Comparison of ENCODE assay signal across 20 cellular contexts in the genomic region with DNA sequence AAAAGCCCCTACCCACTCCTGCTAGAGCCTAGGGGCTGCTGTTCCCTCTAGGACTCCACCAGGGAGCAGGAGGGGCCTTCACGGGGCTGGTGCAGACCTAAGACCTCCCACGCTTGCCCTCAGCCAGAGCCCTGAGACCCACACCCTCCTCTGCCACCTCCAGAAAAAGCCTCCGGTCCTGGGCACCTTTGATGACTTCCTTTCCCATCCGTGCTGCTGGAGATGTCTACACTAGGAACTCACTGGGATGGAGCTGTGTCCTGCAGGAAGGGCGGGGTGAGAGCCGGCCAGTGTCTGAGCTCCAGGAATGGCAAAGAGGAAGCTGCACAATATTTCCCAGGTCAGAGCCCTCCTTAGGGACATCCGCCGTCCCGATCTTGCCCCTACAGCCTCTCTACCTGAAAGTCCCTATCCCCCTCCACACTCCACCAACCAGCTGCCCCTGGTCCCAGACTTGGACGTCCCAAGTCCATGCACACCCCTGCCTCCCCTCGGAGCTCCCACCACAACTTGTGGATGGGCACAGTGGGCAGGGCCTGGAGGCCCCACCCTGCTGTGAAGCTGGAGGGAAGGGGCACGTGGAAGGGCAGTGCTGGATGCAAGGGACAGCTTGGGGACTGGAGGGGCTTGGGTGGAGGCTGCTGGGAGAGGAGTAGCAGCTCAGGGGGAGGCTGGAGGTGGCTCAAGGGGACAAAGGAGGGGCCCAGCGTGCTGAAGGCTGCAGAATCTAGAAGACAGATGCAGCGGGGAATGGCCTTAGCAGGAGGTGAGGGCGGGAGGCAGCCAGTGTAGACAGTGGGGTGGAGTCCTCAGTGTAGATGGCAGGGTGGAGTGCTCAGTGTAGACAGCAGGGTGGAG. TPM values are rescaled to one million over a fixed set of nuclear protein-coding genes. Genes with fewer than 3 reads are reported as not detected.
DNase-seq lines count a peak whose midpoint lies in the region; ATAC-seq and TF ChIP-seq lines count a peak whose summit lies in the region.
"Had no signal": no experiment of that assay in that cellular context is flagged by ENCODE, and none has a peak within 500 bp of the region (broad histone marks: within the 10 kb centered on the region; RNA-seq: fewer than 3 reads in every experiment).

No MANE protein-coding gene starts in this region.

- H3K36me3 ChIP-seq in transverse colon (no peaks in the 10 kb centered on the region), mesenchymal stem cell (ENCODE audit: control insufficient read depth in 1 of 2, insufficient read depth in 2 of 2, low read depth in 1 of 2, low read length in 2 of 2) (no peaks in the 10 kb centered on the region)
- H3K36me3 ChIP-seq: lower lobe of right lung, prostate gland had no signal

- H3K4me1 ChIP-seq in transverse colon, result peaks cover 9 to 48% (median 39%) of the 10 kb centered on the region in 4 donors
- peaks cover 12% of the 10 kb centered on the region for H3K4me1 ChIP-seq in mesenchymal stem cell (ENCODE audit: control insufficient read depth, insufficient read depth, low read depth, low read length)
- H3K4me1 ChIP-seq: prostate gland had no signal

- H3K36me3 Mint-ChIP-seq in activated naive CD4-positive, alpha-beta T cell treated with anti-CD3 and anti-CD28 coated beads, Interleukin-2, amount 50 U/mL, for 24 hours, result no peaks in the 10 kb centered on the region
- H3K36me3 Mint-ChIP-seq: CD4-positive, CD25-positive, alpha-beta regulatory T cell; naive B cell had no signal

- no peak overlapping the region for H2AK5ac ChIP-seq in mesenchymal stem cell (ENCODE audit: low read length, severe bottlenecking)

- H3K27me3 ChIP-seq in transverse colon (no peaks in the 10 kb centered on the region), mesenchymal stem cell (ENCODE audit: control insufficient read depth in 1 of 2, insufficient read depth in 1 of 2, low read length in 2 of 2) (peaks cover 0 to 5% of the 10 kb centered on the region in 2 experiments)
- H3K27me3 ChIP-seq: dorsolateral prefrontal cortex had no signal

- no peak overlapping the region for H2BK5ac ChIP-seq in mesenchymal stem cell (ENCODE audit: low read depth, low read length, poor library complexity, severe bottlenecking)

- H3K4ac ChIP-seq in mesenchymal stem cell (ENCODE audit: low read depth in 1 of 2, low read length in 2 of 2), result no peak overlapping the region

- ATAC-seq in left lobe of liver, result peak; percentile 38
- ATAC-seq in GM19395 (IDR thresholded peaks at IDR 0.05; ENCODE audit: unreplicated experiment), result no peak

- no peak overlapping the region for H3K4me2 ChIP-seq in mesenchymal stem cell (ENCODE audit: low read length, poor library complexity, severe bottlenecking)

- H2BK12ac ChIP-seq in mesenchymal stem cell (ENCODE audit: low read length in 2 of 2), result no peak overlapping the region

- TF ChIP-seq EP300 in transverse colon (IDR thresholded peaks at IDR 0.05; ENCODE audit: low read depth), result no peak

- H3K9me3 ChIP-seq in transverse colon (no peaks in the 10 kb centered on the region), mesenchymal stem cell (ENCODE audit: control insufficient read depth, low read length) (no peaks in the 10 kb centered on the region)
- H3K9me3 ChIP-seq: lower lobe of right lung, prostate gland had no signal

- peak overlapping the region; percentile 46 for H3K27ac Mint-ChIP-seq in activated naive CD4-positive, alpha-beta T cell treated with anti-CD3 and anti-CD28 coated beads, Interleukin-2, amount 50 U/mL, for 24 hours
- H3K27ac Mint-ChIP-seq: activated B cell treated with CpG ODN at 0.5 μM for 24 hours, naive B cell had no signal

- H3K23ac ChIP-seq in mesenchymal stem cell (ENCODE audit: low read length in 2 of 2), result no peak overlapping the region

- H4K8ac ChIP-seq in mesenchymal stem cell (ENCODE audit: low read length), result no peak overlapping the region

- H3K9ac ChIP-seq in mesenchymal stem cell (ENCODE audit: low read length), result no peak overlapping the region

- no peaks in the 10 kb centered on the region for H3K27me3 Mint-ChIP-seq in activated naive CD4-positive, alpha-beta T cell treated with anti-CD3 and anti-CD28 coated beads, Interleukin-2, amount 50 U/mL, for 24 hours
- H3K27me3 Mint-ChIP-seq: activated B cell treated with CpG ODN at 0.5 μM for 24 hours had no signal

- no peak for TF ChIP-seq POLR2A in transverse colon (IDR thresholded peaks at IDR 0.05)

- H2BK15ac ChIP-seq in mesenchymal stem cell (ENCODE audit: low read depth, poor library complexity, severe bottlenecking), result no peak overlapping the region

- WGBS in transverse colon (ENCODE audit: low coverage in 1 of 2), 2 donors, result 64 to 90% methylated on average over 3 to 15 of the region's 15 CpGs
- 87% methylated on average over 15 of the region's 15 CpGs for WGBS in mesenchymal stem cell

- no peak overlapping the region for H3K18ac ChIP-seq in mesenchymal stem cell (ENCODE audit: low read depth in 1 of 2, low read length in 2 of 2)

- no peaks in the 10 kb centered on the region for H3K9me3 Mint-ChIP-seq in activated naive CD4-positive, alpha-beta T cell treated with anti-CD3 and anti-CD28 coated beads, Interleukin-2, amount 50 U/mL, for 24 hours
- H3K9me3 Mint-ChIP-seq: activated B cell treated with CpG ODN at 0.5 μM for 24 hours, naive B cell had no signal

- no peak overlapping the region for H2BK120ac ChIP-seq in mesenchymal stem cell (ENCODE audit: low read depth, low read length)

- H3K4me3 Mint-ChIP-seq in activated naive CD4-positive, alpha-beta T cell treated with anti-CD3 and anti-CD28 coated beads, Interleukin-2, amount 50 U/mL, for 24 hours, result no peak overlapping the region
- H3K4me3 Mint-ChIP-seq: activated B cell treated with CpG ODN at 0.5 μM for 24 hours; CD4-positive, CD25-positive, alpha-beta regulatory T cell had no signal

- H3K27ac ChIP-seq in transverse colon (peak overlapping the region; percentile 74 to 86 (median 83)), mesenchymal stem cell (ENCODE audit: low read length, poor library complexity, severe bottlenecking) (no peak overlapping the region)
- H3K27ac ChIP-seq: lower lobe of right lung, prostate gland had no signal

- TF ChIP-seq CTCF in transverse colon (IDR thresholded peaks at IDR 0.05), result no peak

- no peak overlapping the region for H3K14ac ChIP-seq in mesenchymal stem cell (ENCODE audit: low read length in 2 of 2)

- DNase-seq in activated naive CD4-positive, alpha-beta T cell treated with anti-CD3 and anti-CD28 coated beads, Interleukin-2, amount 50 U/mL, for 16 hours, result no peak
- peak; percentile 38 to 55 for DNase-seq in SHP77 (lab: John Stamatoyannopoulos, UW)
- peak; percentile 59 for DNase-seq in left lobe of liver (ENCODE audit: low spot score)
- DNase-seq in transverse colon, result peak; percentile 57
- DNase-seq in mesenchymal stem cell, result no peak
- DNase-seq in iPS-NIHi11 (ENCODE audit: low spot score), result no peak
- DNase-seq: ACHN; activated B cell treated with CpG ODN at 0.5 μM for 24 hours; CD4-positive, CD25-positive, alpha-beta regulatory T cell; DMS79; GOT3; lower lobe of right lung; MM.1S; naive B cell; NCI-H1930; SIG-M5 had no signal

- in situ Hi-C loops in transverse colon (cut with MboI; ENCODE audit: low pct_ligation_motif_present in 1 of 4, low pct_unique_long_range_greater_than_20kb in 1 of 4, low sequenced_read_pairs in 3 of 4), result loop anchor here in 3 of 4 donors (5.0 kb wide), 1 partner anchor 42 kb away; no protein-coding TSS in a partner anchor

- no peak overlapping the region for H3K4me3 ChIP-seq in transverse colon
- H3K4me3 ChIP-seq in mesenchymal stem cell (ENCODE audit: insufficient read depth in 1 of 2, low read depth in 1 of 2, low read length in 2 of 2), result no peak overlapping the region
- H3K4me3 ChIP-seq: lower lobe of right lung, prostate gland had no signal

- no peak overlapping the region for H2AFZ ChIP-seq in mesenchymal stem cell (ENCODE audit: low read depth, low read length)

- no peaks in the 10 kb centered on the region for H3K4me1 Mint-ChIP-seq in activated naive CD4-positive, alpha-beta T cell treated with anti-CD3 and anti-CD28 coated beads, Interleukin-2, amount 50 U/mL, for 24 hours

- intact Hi-C loops in transverse colon (cut with DNase I; ENCODE audit: low total_unique reads), result loop anchor here (2.0 kb wide), 1 partner anchor 42 kb away; no protein-coding TSS in a partner anchor

- H4K91ac ChIP-seq in mesenchymal stem cell (ENCODE audit: low read length), result no peak overlapping the region

- H3K79me1 ChIP-seq in mesenchymal stem cell (replicated peaks; ENCODE audit: low read length, poor library complexity, severe bottlenecking), result no peaks in the 10 kb centered on the region

RNA-seq across cellular contexts. Expression of a gene that starts 13.5 kb away (rescaled TPM):
- total RNA-seq in left lobe of liver (114 TPM), transverse colon (100 to 1,000 TPM in 1 of 4 donors, 10 to 100 TPM in 3; 72.6 to 138 (median 82.3) TPM)
- polyA plus RNA-seq in mesenchymal stem cell (2013, experiment 1 of 2), result 46.4 TPM
- 41.4 TPM for polyA plus RNA-seq in mesenchymal stem cell (2013, experiment 2 of 2)

RNA-seq across cellular contexts. Expression of a gene that starts 27.1 kb away (rescaled TPM):
- total RNA-seq in left lobe of liver (50.1 TPM), transverse colon (100 to 1,000 TPM in 1 of 4 donors, 10 to 100 TPM in 3; 31.4 to 130 (median 56.6) TPM)
- 90.1 TPM for polyA plus RNA-seq in mesenchymal stem cell (2013, experiment 1 of 2)
- 93.9 TPM for polyA plus RNA-seq in mesenchymal stem cell (2013, experiment 2 of 2)

Comparison
In these comparisons a context has a peak if more than half of its experiments do, and no peak if none do; other contexts are left out.
1. DNase-seq: peak in SHP77 (2 of 2), left lobe of liver (single experiment) and transverse colon (single experiment); none in activated naive CD4-positive, alpha-beta T cell treated with anti-CD3 and anti-CD28 coated beads, Interleukin-2, amount 50 U/mL, for 16 hours (single experiment), mesenchymal stem cell (single experiment) and iPS-NIHi11 (single experiment).